In genomic region chr20:23909390-23909789, GRCh38 we compare ENCODE assay signal across 7 cellular contexts. TPM values are rescaled to one million over a fixed set of nuclear protein-coding genes. Genes with fewer than 3 reads are reported as not detected.
"Had no signal": no experiment of that assay in that cellular context is flagged by ENCODE, and none has a peak within 500 bp of the region (broad histone marks: within the 10 kb centered on the region; RNA-seq: fewer than 3 reads in every experiment).

No MANE protein-coding gene starts in this region.

- ATAC-seq: HepG2, K562 had no signal

- DNase-seq: IMR-90, KBM-7 had no signal

- H3K27ac ChIP-seq: HL-60 had no signal

- H3K4me3 ChIP-seq: K562 had no signal

RNA-seq across cellular contexts. Expression of gene CST5, which starts 29.8 kb away (rescaled TPM):
- total RNA-seq: HepG2, HT-29, HT1080, IMR-90, K562 had no signal
